20 cellular contexts compared by ENCODE assay signal in the genomic region with DNA sequence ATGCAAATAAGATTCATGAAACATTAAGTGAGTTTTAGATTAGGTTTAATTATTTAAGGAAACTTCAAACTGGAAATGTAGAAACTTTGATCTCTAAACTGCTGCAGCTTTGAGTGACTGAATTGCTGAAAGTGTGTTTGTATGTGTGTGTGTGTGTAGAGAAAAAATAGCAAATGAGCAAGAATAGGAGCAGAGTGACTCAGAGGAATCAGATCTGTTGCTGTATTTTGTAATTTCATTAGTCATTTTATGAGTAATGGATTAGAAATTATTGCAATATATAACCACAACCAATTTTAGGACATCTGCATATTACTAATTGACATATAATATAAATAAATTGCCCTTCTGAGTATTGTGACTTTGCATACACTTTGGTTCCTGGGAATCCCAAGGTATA. TPM values are rescaled to one million over a fixed set of nuclear protein-coding genes. Genes with fewer than 3 reads are reported as not detected.
DNase-seq lines count a peak whose midpoint lies in the region; ATAC-seq, FAIRE-seq and TF ChIP-seq lines count a peak whose summit lies in the region.
"Had no signal": no experiment of that assay in that cellular context is flagged by ENCODE, and none has a peak within 500 bp of the region (broad histone marks: within the 10 kb centered on the region; RNA-seq: fewer than 3 reads in every experiment).

No MANE protein-coding gene starts in this region.

- FAIRE-seq in GM12878 (lab: Jason Lieb, UNC) = no peak
- FAIRE-seq in keratinocyte (lab: Jason Lieb, UNC) = peak; percentile 51
- FAIRE-seq: colon, H54, HepG2 had no signal

- peak; percentile 86 for DNase-seq in AG10803 (ENCODE audit: low read depth)
- DNase-seq in GM12878 (ENCODE audit: low read depth, low spot score) = no peak
- peak; percentile 77 for DNase-seq in keratinocyte (ENCODE audit: low read depth, low spot score)
- DNase-seq in cortex of kidney (lab: John Stamatoyannopoulos, UW) = no peak
- no peak for DNase-seq in chondrocyte (ENCODE audit: low spot score)
- no peak for DNase-seq in suprapubic skin (ENCODE audit: low spot score in 2 of 2)
- DNase-seq: DMS79, gastrocnemius medialis, NCI-H1092 treated with DMSO at 0.1 percent for 48 hours, NCI-H446, upper lobe of left lung had no signal

- H3K9me1 ChIP-seq in keratinocyte (ENCODE audit: control insufficient read depth, extremely low read depth, insufficient read depth, low read length) = no peaks in the 10 kb centered on the region

- in situ Hi-C loops in GM12878 (cut with MboI) = no loop called here

- no peaks in the 10 kb centered on the region for H3K27me3 ChIP-seq in GM12878 (replicated peaks in 1 of 2; ENCODE audit: control insufficient read depth in 2 of 2, insufficient read depth in 2 of 2, low read length in 1 of 2)
- no peaks in the 10 kb centered on the region for H3K27me3 ChIP-seq in keratinocyte (ENCODE audit: control insufficient read depth, extremely low read depth, insufficient read depth, low read length)
- H3K27me3 ChIP-seq in suprapubic skin = no peaks in the 10 kb centered on the region
- H3K27me3 ChIP-seq: BLaER1, gastrocnemius medialis, upper lobe of left lung had no signal

- H3K9me3 Mint-ChIP-seq in chondrocyte (ENCODE audit: low read depth) = no peaks in the 10 kb centered on the region
- H3K9me3 Mint-ChIP-seq: activated naive CD4-positive, alpha-beta T cell treated with anti-CD3 and anti-CD28 coated beads, Interleukin-2, amount 50 U/mL, for 24 hours; WTC11 had no signal

- H3K36me3 ChIP-seq in GM12878 (ENCODE audit: control insufficient read depth in 2 of 2, insufficient read depth in 2 of 2, low read length in 1 of 2) = no peaks in the 10 kb centered on the region
- no peaks in the 10 kb centered on the region for H3K36me3 ChIP-seq in keratinocyte (ENCODE audit: control insufficient read depth in 2 of 2, extremely low read depth in 1 of 2, insufficient read depth in 2 of 2, low read length in 2 of 2)
- H3K36me3 ChIP-seq in suprapubic skin = no peaks in the 10 kb centered on the region
- H3K36me3 ChIP-seq: BLaER1, gastrocnemius medialis, prostate gland, upper lobe of left lung had no signal

- H3K4me3 ChIP-seq in AG10803 (ENCODE audit: low read length) = no peak overlapping the region
- no peak overlapping the region for H3K4me3 ChIP-seq in GM12878
- no peak overlapping the region for H3K4me3 ChIP-seq in keratinocyte (ENCODE audit: control insufficient read depth in 2 of 3, extremely low read depth in 1 of 3, insufficient read depth in 2 of 3, low read depth in 1 of 3, low read length in 3 of 3)
- H3K4me3 ChIP-seq in suprapubic skin = no peak overlapping the region
- H3K4me3 ChIP-seq: BLaER1, gastrocnemius medialis, prostate gland, upper lobe of left lung had no signal

- TF ChIP-seq EP300 in GM12878 (IDR thresholded peaks at IDR 0.05; ENCODE audit: borderline replicate concordance in 1 of 2, control insufficient read depth in 1 of 2, low read depth in 2 of 2, low read length in 2 of 2) (no peak), suprapubic skin (IDR thresholded peaks at IDR 0.05) (no peak)

- H3K79me2 ChIP-seq in GM12878 (ENCODE audit: control insufficient read depth, insufficient read depth, low read length) (no peaks in the 10 kb centered on the region), keratinocyte (ENCODE audit: control insufficient read depth, insufficient read depth, low read length) (no peaks in the 10 kb centered on the region)

- no peak overlapping the region for H3K4me2 ChIP-seq in GM12878 (ENCODE audit: control insufficient read depth, insufficient read depth)
- peak overlapping the region; percentile 50 for H3K4me2 ChIP-seq in keratinocyte (ENCODE audit: control insufficient read depth, extremely low read depth, insufficient read depth, low read depth, low read length)
- H3K4me2 ChIP-seq: BLaER1 had no signal

- H3K27ac ChIP-seq in GM12878 (ENCODE audit: control insufficient read depth, insufficient read depth) (no peak overlapping the region), keratinocyte (ENCODE audit: control insufficient read depth, insufficient read depth, low read length) (peak overlapping the region; percentile 47), suprapubic skin (no peak overlapping the region)
- H3K27ac ChIP-seq: BLaER1, gastrocnemius medialis, prostate gland, upper lobe of left lung had no signal

- no peaks in the 10 kb centered on the region for H3K4me1 ChIP-seq in GM12878 (ENCODE audit: control insufficient read depth, insufficient read depth, low read length)
- peaks cover 16% of the 10 kb centered on the region for H3K4me1 ChIP-seq in keratinocyte (ENCODE audit: control insufficient read depth, extremely low read depth, insufficient read depth, low read length)
- H3K4me1 ChIP-seq in suprapubic skin = peaks cover 6% of the 10 kb centered on the region
- H3K4me1 ChIP-seq: BLaER1, gastrocnemius medialis, prostate gland had no signal

- BruUV-seq in GM12878 (replicated peaks; lab: Mats Ljungman, UMichigan) = no TSS peak

- CTCF ChIA-PET in GM12878 (lab: Yijun Ruan, JAX) = no interaction called here

- SMC1A ChIA-PET in GM12878 (lab: Charles Lee; ENCODE audit: uncharacterized antibody, unreplicated experiment) = interaction anchor here (0.9 kb wide), 1 partner anchor 49 kb away, joined by 3 read pairs; no protein-coding TSS in a partner anchor

- TF ChIP-seq RAD21 in GM12878 (IDR thresholded peaks at IDR 0.05; ENCODE audit: insufficient read depth, low read depth, low read length) = no peak

- no peaks in the 10 kb centered on the region for H3K36me3 Mint-ChIP-seq in chondrocyte (ENCODE audit: low read depth)
- H3K36me3 Mint-ChIP-seq: activated naive CD4-positive, alpha-beta T cell treated with anti-CD3 and anti-CD28 coated beads, Interleukin-2, amount 50 U/mL, for 24 hours; WTC11 had no signal

- no peaks in the 10 kb centered on the region for H3K27me3 Mint-ChIP-seq in chondrocyte (ENCODE audit: low read depth)

- H4K20me1 ChIP-seq in GM12878 (ENCODE audit: control insufficient read depth, insufficient read depth) (no peaks in the 10 kb centered on the region), keratinocyte (ENCODE audit: control insufficient read depth, extremely low read depth, insufficient read depth, low read length) (no peaks in the 10 kb centered on the region)
- H4K20me1 ChIP-seq: BLaER1 had no signal

- dilution Hi-C loops in keratinocyte (cut with MboI; ENCODE audit: extremely low pct_ligation_motif_present, low sequenced_read_pairs) = no loop called here

- TF ChIP-seq CTCF in AG10803 (conservative IDR thresholded peaks at IDR 0.05; ENCODE audit: low read length) = no peak
- TF ChIP-seq CTCF in GM12878 (IDR thresholded peaks at IDR 0.05 in 2 of 3, conservative IDR thresholded peaks at IDR 0.05 in 1 of 3; ENCODE audit: control insufficient read depth in 2 of 3, extremely low read depth in 1 of 3, insufficient read depth in 1 of 3, low read depth in 3 of 3, low read length in 3 of 3) = no peak
- TF ChIP-seq CTCF in keratinocyte (optimal IDR thresholded peaks at IDR 0.05 in 1 of 3, IDR thresholded peaks at IDR 0.05 in 1 of 3, conservative IDR thresholded peaks at IDR 0.05 in 1 of 3; ENCODE audit: extremely low read depth in 1 of 3, insufficient read depth in 2 of 3, low read length in 3 of 3) = no peak
- no peak for TF ChIP-seq CTCF in chondrocyte (IDR thresholded peaks at IDR 0.05)
- TF ChIP-seq CTCF in suprapubic skin (IDR thresholded peaks at IDR 0.05) = no peak

- RAD21 ChIA-PET in GM12878 (lab: Charles Lee; ENCODE audit: unreplicated experiment) = no interaction called here

- H3K4me1 Mint-ChIP-seq in chondrocyte (ENCODE audit: low read depth) = peaks cover 5% of the 10 kb centered on the region
- H3K4me1 Mint-ChIP-seq: activated naive CD4-positive, alpha-beta T cell treated with anti-CD3 and anti-CD28 coated beads, Interleukin-2, amount 50 U/mL, for 24 hours had no signal

- H3K27ac Mint-ChIP-seq in chondrocyte (ENCODE audit: unreplicated experiment) = no peak overlapping the region
- H3K27ac Mint-ChIP-seq: activated naive CD4-positive, alpha-beta T cell treated with anti-CD3 and anti-CD28 coated beads, Interleukin-2, amount 50 U/mL, for 24 hours; WTC11 had no signal

- ATAC-seq in HG02610 (IDR thresholded peaks at IDR 0.05; ENCODE audit: unreplicated experiment) = peak; percentile 46
- no peak for ATAC-seq in GM12878
- no peak for ATAC-seq in GM21619 (IDR thresholded peaks at IDR 0.05; ENCODE audit: unreplicated experiment)
- ATAC-seq: gastrocnemius medialis, HepG2, WTC11 had no signal

- no peaks in the 10 kb centered on the region for H3K9me3 ChIP-seq in GM12878 (replicated peaks; ENCODE audit: control insufficient read depth, insufficient read depth, low read length)
- H3K9me3 ChIP-seq in keratinocyte (ENCODE audit: control insufficient read depth, low read depth, low read length) = no peaks in the 10 kb centered on the region
- H3K9me3 ChIP-seq in suprapubic skin = no peaks in the 10 kb centered on the region
- H3K9me3 ChIP-seq: BLaER1, gastrocnemius medialis, prostate gland, upper lobe of left lung had no signal

- intact Hi-C loops in GM12878 (cut with micrococcal nuclease; ENCODE audit: unreplicated experiment) = no loop called here

- POLR2A ChIA-PET in GM12878 (lab: Charles Lee) = no interaction called here

- H3K9ac ChIP-seq in GM12878 (ENCODE audit: control insufficient read depth, insufficient read depth, low read length) = no peak overlapping the region
- no peak overlapping the region for H3K9ac ChIP-seq in keratinocyte (ENCODE audit: control insufficient read depth, extremely low read depth, insufficient read depth, low read length)
- H3K9ac ChIP-seq: BLaER1 had no signal

- no peak overlapping the region for H3K4me3 Mint-ChIP-seq in chondrocyte (ENCODE audit: unreplicated experiment)
- H3K4me3 Mint-ChIP-seq: activated naive CD4-positive, alpha-beta T cell treated with anti-CD3 and anti-CD28 coated beads, Interleukin-2, amount 50 U/mL, for 24 hours; WTC11 had no signal

- H2AFZ ChIP-seq in GM12878 (ENCODE audit: control insufficient read depth, low read depth, low read length) = no peak overlapping the region
- no peak overlapping the region for H2AFZ ChIP-seq in keratinocyte (ENCODE audit: control insufficient read depth, low read length)

- no peak for TF ChIP-seq POLR2A in GM12878 (IDR thresholded peaks at IDR 0.05; ENCODE audit: low read depth, low read length)
- TF ChIP-seq POLR2A in suprapubic skin (IDR thresholded peaks at IDR 0.05) = no peak

RNA-seq across cellular contexts. Expression of a gene that starts 52.8 kb away (rescaled TPM):
- 54.3 and 56.4 TPM in 2 replicates for total RNA-seq in GM12878 (2013; cell fraction: nucleolus; rRNA removed)
- total RNA-seq in GM12878 (2014; rRNA removed) (8.9 and 11.5 TPM in 2 replicates), GM12878 (2014; rRNA removed; fragmentation: Illumina TruSeq; extraction: Trizol) (9.7 and 13.6 TPM in 2 replicates), GM12878 (2021) (7.4 and 8.8 TPM in 2 replicates), chondrocyte (2.5 to 5.5 TPM (median 2.6 TPM) in 3 replicates), suprapubic skin (10 to 100 TPM; 16.6 to 51.0 (median 30.0) TPM)
- polyA plus RNA-seq in GM12878 (2011; ENCODE audit: low read depth) = 11.7 TPM
- polyA plus RNA-seq in GM12878 (2011; rRNA removed) (3.5 and 5.3 TPM in 2 replicates), GM12878 (2014; fragmentation: Illumina TruSeq; extraction: Trizol) (8.2 and 10.3 TPM in 2 replicates), GM12878 (2014; fragmentation: Nextera tagmentation; extraction: Ambion mirVana) (10 to 100 TPM; 10.7 to 14.2 TPM), GM12878 (2014; rRNA removed) (6.3 and 8.1 TPM in 2 replicates), GM12878 (2016; fragmentation: Nextera tagmentation; extraction: Ambion mirVana) (10 to 100 TPM; 12.5 to 13.2 TPM), keratinocyte (2.9 to 7.0 TPM (median 5.2 TPM) in 3 replicates)
- polyA plus RNA-seq in GM12878 (2011; cell fraction: cytosol; rRNA removed) = 1.6 and 3.1 TPM in 2 replicates
- polyA plus RNA-seq in GM12878 (2011; cell fraction: nucleus; rRNA removed) = 2.0 and 3.0 TPM in 2 replicates
- 6.7 and 8.2 TPM in 2 replicates for polyA plus RNA-seq in GM12878 (2012)
- 9.3 and 11.1 TPM in 2 replicates for polyA minus RNA-seq in GM12878 (2011; rRNA and poly(A)+ RNA removed)
- polyA minus RNA-seq in GM12878 (2011; cell fraction: cytosol; rRNA and poly(A)+ RNA removed) = 0.67 and 1.7 TPM in 2 replicates
- polyA minus RNA-seq in GM12878 (2011; cell fraction: nucleus; rRNA and poly(A)+ RNA removed) = 11.0 and 12.1 TPM in 2 replicates
- polyA plus RNA-seq in keratinocyte (2011; ENCODE audit: low read depth) = 1.7 TPM
- 1.5 and 3.5 TPM in 2 replicates for polyA plus RNA-seq in keratinocyte (2011; cell fraction: cytosol; rRNA removed)
- polyA plus RNA-seq in keratinocyte (2011; cell fraction: nucleus; rRNA removed) = 4.6 and 6.8 TPM in 2 replicates
- 2.9 and 4.3 TPM in 2 replicates for polyA plus RNA-seq in keratinocyte (2012; ENCODE audit: low replicate concordance)
- polyA minus RNA-seq in keratinocyte = 5.7 to 14.0 TPM (median 9.7 TPM) in 3 replicates
- 1.9 TPM for polyA minus RNA-seq in keratinocyte (2011; cell fraction: cytosol; rRNA and poly(A)+ RNA removed)
- polyA minus RNA-seq in keratinocyte (2011; cell fraction: nucleus; rRNA and poly(A)+ RNA removed) = 8.1 and 17.8 TPM in 2 replicates
- total RNA-seq: HepG2 had no signal
- polyA plus RNA-seq: HepG2 had no signal

Comparison
In these comparisons a context has a peak if more than half of its experiments do, and no peak if none do; other contexts are left out.
1. DNase-seq: peak in AG10803 (single experiment) and keratinocyte (single experiment); none in GM12878 (single experiment), cortex of kidney (single experiment), chondrocyte (single experiment) and suprapubic skin (0 of 2).